ENCODE assay signal across 9 cellular contexts in the genomic region with DNA sequence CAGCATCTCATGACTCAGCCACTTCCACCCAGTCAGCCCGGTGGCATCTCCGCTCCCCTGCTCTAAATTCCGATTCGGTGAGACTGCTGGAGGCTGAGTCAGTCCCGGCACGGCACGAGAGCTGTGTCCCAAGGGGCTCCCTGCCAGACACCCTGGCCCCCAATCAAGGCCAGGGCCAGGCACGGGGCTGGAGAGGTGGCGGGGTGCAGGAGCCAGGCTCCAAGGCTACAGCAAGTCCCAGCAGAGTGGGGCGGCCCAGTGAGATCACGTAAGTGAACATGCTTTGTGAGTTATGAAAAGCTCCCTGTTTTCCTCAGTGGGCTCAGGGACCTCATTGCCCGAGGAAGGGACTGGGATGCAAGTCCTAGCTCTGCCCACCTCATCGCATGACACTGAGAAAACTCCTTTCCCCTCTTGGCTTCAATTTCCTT. TPM values are rescaled to one million over a fixed set of nuclear protein-coding genes. Genes with fewer than 3 reads are reported as not detected.
DNase-seq lines count a peak whose midpoint lies in the region; ATAC-seq and TF ChIP-seq lines count a peak whose summit lies in the region.
"Had no signal": no experiment of that assay in that cellular context is flagged by ENCODE, and none has a peak within 500 bp of the region (broad histone marks: within the 10 kb centered on the region; RNA-seq: fewer than 3 reads in every experiment).

No MANE protein-coding gene starts in this region.

- H3K9me3 Mint-ChIP-seq in activated naive CD8-positive, alpha-beta T cell treated with anti-CD3 and anti-CD28 coated beads for 36 hours = no peaks in the 10 kb centered on the region

- peaks cover 24% of the 10 kb centered on the region for H3F3A ChIP-seq in SK-N-SH (replicated peaks; ENCODE audit: insufficient read depth)

- H2AFZ ChIP-seq in SK-N-SH (ENCODE audit: low read depth) = no peak overlapping the region

- TF ChIP-seq CTCF in SK-N-SH (IDR thresholded peaks at IDR 0.05) = no peak

- CTCF ChIA-PET in SK-N-SH (lab: Yijun Ruan, JAX) = interaction anchor here (1.3 to 3.3 kb wide), 3 partner anchors 27 to 50 kb away, joined by 3 to 24 read pairs (median 7); partner anchors contain the start of gene FIBP

- TF ChIP-seq RAD21 in SK-N-SH (IDR thresholded peaks at IDR 0.05; ENCODE audit: low read length) = no peak

- H3K27ac Mint-ChIP-seq in activated naive CD8-positive, alpha-beta T cell treated with anti-CD3 and anti-CD28 coated beads for 36 hours = no peak overlapping the region

- ATAC-seq in sciatic nerve = peak; percentile 34

- peaks cover 0 to 4% of the 10 kb centered on the region in 2 experiments for H3K36me3 ChIP-seq in SK-N-SH (replicated peaks in 1 of 2; ENCODE audit: control insufficient read depth in 1 of 2, insufficient read depth in 2 of 2, low read length in 1 of 2)

- H4K20me1 ChIP-seq in SK-N-SH (ENCODE audit: insufficient read depth) = 0 out of 2 replicates have a peak, but pooled peaks cover 3% of the 10 kb centered on the region

- WGBS in SK-N-SH (ENCODE audit: low lambda C conversion rate) = 0% methylated on average over 3 of the region's 13 CpGs

- intact Hi-C loops in sciatic nerve (cut with DNase I) = no loop called here

- peak overlapping the region; percentile 99; the same call in 1 of the 2 replicates for H3K9ac ChIP-seq in SK-N-SH

- no peaks in the 10 kb centered on the region for H3K27me3 Mint-ChIP-seq in activated naive CD8-positive, alpha-beta T cell treated with anti-CD3 and anti-CD28 coated beads for 36 hours

- peaks cover 34 to 66% of the 10 kb centered on the region in 2 experiments; a peak in 3 of 4 replicates for H3K4me1 ChIP-seq in SK-N-SH (ENCODE audit: control insufficient read depth in 1 of 2, insufficient read depth in 2 of 2, low read depth in 1 of 2, low read length in 1 of 2)

- peaks cover 24% of the 10 kb centered on the region for H3K4me1 Mint-ChIP-seq in activated naive CD8-positive, alpha-beta T cell treated with anti-CD3 and anti-CD28 coated beads for 36 hours

- H3K36me3 Mint-ChIP-seq in activated naive CD8-positive, alpha-beta T cell treated with anti-CD3 and anti-CD28 coated beads for 36 hours = no peaks in the 10 kb centered on the region

- TF ChIP-seq EP300 in SK-N-SH (IDR thresholded peaks at IDR 0.05; ENCODE audit: borderline replicate concordance in 1 of 2, low read depth in 1 of 2, low read length in 1 of 2) = peak in 1 of 2 experiments; percentile 98; a peak in 2 of 4 replicates

- peak overlapping the region; percentile 96 for H3K4me2 ChIP-seq in SK-N-SH

- POLR2A ChIA-PET in SK-N-SH (lab: Yijun Ruan, JAX) = no interaction called here

- H3K9me2 ChIP-seq in SK-N-SH = no peaks in the 10 kb centered on the region

- DNase-seq in G401 (ENCODE audit: low spot score) = peak; percentile 65
- no peak for DNase-seq in SK-N-SH
- peak; percentile 70 for DNase-seq in glomerular endothelial cell (ENCODE audit: extremely low read depth, low read depth, low spot score)
- DNase-seq in sciatic nerve (ENCODE audit: low spot score) = peak; percentile 80
- no peak for DNase-seq in activated naive CD8-positive, alpha-beta T cell treated with anti-CD3 and anti-CD28 coated beads for 36 hours
- DNase-seq in central memory CD4-positive, alpha-beta T cell = no peak
- no peak for DNase-seq in T-helper 9 cell
- DNase-seq in NCI-H2107 treated with DMSO at 0.1 percent for 48 hours (lab: John Stamatoyannopoulos, UW; ENCODE audit: unreplicated experiment) = no peak

- in situ Hi-C loops in G401 (cut with HindIII; ENCODE audit: low sequenced_read_pairs) = no loop called here

- H3K79me2 ChIP-seq in SK-N-SH (ENCODE audit: insufficient read depth) = peaks cover 72% of the 10 kb centered on the region

- H3K9me3 ChIP-seq in SK-N-SH = no peaks in the 10 kb centered on the region

- peak overlapping the region in 1 of 2 experiments; percentile 28; a peak in 2 of 4 replicates for H3K4me3 ChIP-seq in SK-N-SH (ENCODE audit: low read depth in 2 of 2, low read length in 1 of 2)

- H3K27me3 ChIP-seq in SK-N-SH (ENCODE audit: insufficient read depth) = no peaks in the 10 kb centered on the region

- H3K4me3 Mint-ChIP-seq in activated naive CD8-positive, alpha-beta T cell treated with anti-CD3 and anti-CD28 coated beads for 36 hours = no peak overlapping the region

- H3K27ac ChIP-seq in SK-N-SH (ENCODE audit: low read depth in 2 of 2, low read length in 1 of 2) = peak overlapping the region; percentile 84 to 97; a peak in 3 of 4 replicates
- H3K27ac ChIP-seq: HL-60 had no signal

TF ChIP-seq in SK-N-SH, 30 proteins besides CTCF, POLR2A, EP300 and RAD21 (continues in another document):
- peak; percentile 82; the same call in 1 of the 2 replicates for TF ChIP-seq POLR2AphosphoS5 (IDR thresholded peaks at IDR 0.05; ENCODE audit: low read depth, low read length)
- TF ChIP-seq GATA2 (CRISPR knock-in tag; IDR thresholded peaks at IDR 0.05) = no peak
- TF ChIP-seq TAF1 (IDR thresholded peaks at IDR 0.05; ENCODE audit: borderline replicate concordance, low read depth, low read length) = peak; percentile 64; the same call in 1 of the 2 replicates
- no peak for TF ChIP-seq RFX5 (IDR thresholded peaks at IDR 0.05; ENCODE audit: low read length)
- TF ChIP-seq SMC3 (IDR thresholded peaks at IDR 0.05; ENCODE audit: low read depth, low read length) = no peak
- TF ChIP-seq GABPA (IDR thresholded peaks at IDR 0.05; ENCODE audit: low read depth) = no peak; the same call in 1 of the 2 replicates
- peak; percentile 100 for TF ChIP-seq FOSL2 (IDR thresholded peaks at IDR 0.05; ENCODE audit: borderline replicate concordance, low read depth)
- no peak for TF ChIP-seq EZH2phosphoT487 (IDR thresholded peaks at IDR 0.05; ENCODE audit: borderline replicate concordance, low read depth)
- TF ChIP-seq RXRA (IDR thresholded peaks at IDR 0.05; ENCODE audit: borderline replicate concordance, low read depth) = peak; percentile 96
- peak; percentile 80 for TF ChIP-seq PBX3 (IDR thresholded peaks at IDR 0.05)
- TF ChIP-seq TEAD4 (IDR thresholded peaks at IDR 0.05; ENCODE audit: borderline replicate concordance, insufficient read depth) = peak; percentile 99
- no peak for TF ChIP-seq MXI1 (IDR thresholded peaks at IDR 0.05; ENCODE audit: low read depth, low read length)

RNA-seq across cellular contexts. Expression of gene C11orf68, which starts 3.0 kb away (rescaled TPM):
- 14.2 and 17.2 TPM in 2 replicates for total RNA-seq in G401 (2014; rRNA removed; shearing (Covaris generic))
- polyA plus RNA-seq in SK-N-SH (2012; rRNA removed) = 54.4 and 65.3 TPM in 2 replicates
- polyA plus RNA-seq in SK-N-SH (2012; cell fraction: cytosol; rRNA removed) = 23.7 and 37.0 TPM in 2 replicates
- 54.3 and 73.9 TPM in 2 replicates for polyA plus RNA-seq in SK-N-SH (2012; cell fraction: nucleus; rRNA removed)
- 19.6 and 30.0 TPM in 2 replicates for total RNA-seq in glomerular endothelial cell
- total RNA-seq in sciatic nerve = 42.0 TPM
- total RNA-seq in activated naive CD8-positive, alpha-beta T cell treated with anti-CD3 and anti-CD28 coated beads for 36 hours = 10 to 100 TPM; 16.8 to 16.9 TPM

RNA-seq across cellular contexts. Expression of gene DRAP1, which starts 3.4 kb away (rescaled TPM):
- 174 and 179 TPM in 2 replicates for total RNA-seq in G401 (2014; rRNA removed; shearing (Covaris generic))
- 309 and 464 TPM in 2 replicates for polyA plus RNA-seq in SK-N-SH (2012; rRNA removed)
- 339 and 481 TPM in 2 replicates for polyA plus RNA-seq in SK-N-SH (2012; cell fraction: cytosol; rRNA removed)
- 288 and 476 TPM in 2 replicates for polyA plus RNA-seq in SK-N-SH (2012; cell fraction: nucleus; rRNA removed)
- 144 and 185 TPM in 2 replicates for total RNA-seq in glomerular endothelial cell
- total RNA-seq in sciatic nerve = 69.8 TPM
- total RNA-seq in activated naive CD8-positive, alpha-beta T cell treated with anti-CD3 and anti-CD28 coated beads for 36 hours = 100 to 1,000 TPM; 108 to 109 TPM

RNA-seq across cellular contexts. Expression of gene FOSL1, which starts 15.6 kb away (rescaled TPM):
- total RNA-seq in G401 (2014; rRNA removed; shearing (Covaris generic)) = 23.6 and 30.8 TPM in 2 replicates
- 17.9 and 30.1 TPM in 2 replicates for polyA plus RNA-seq in SK-N-SH (2012; rRNA removed)
- 18.1 and 21.6 TPM in 2 replicates for polyA plus RNA-seq in SK-N-SH (2012; cell fraction: cytosol; rRNA removed)
- polyA plus RNA-seq in SK-N-SH (2012; cell fraction: nucleus; rRNA removed) = 28.3 and 39.9 TPM in 2 replicates
- 71.4 and 97.8 TPM in 2 replicates for total RNA-seq in glomerular endothelial cell
- total RNA-seq in sciatic nerve = 5.6 TPM
- 10 to 100 TPM; 15.8 to 16.0 TPM for total RNA-seq in activated naive CD8-positive, alpha-beta T cell treated with anti-CD3 and anti-CD28 coated beads for 36 hours

RNA-seq across cellular contexts. Expression of gene CCDC85B, which starts 25.4 kb away (rescaled TPM):
- total RNA-seq in G401 (2014; rRNA removed; shearing (Covaris generic)) = 180 and 212 TPM in 2 replicates
- polyA plus RNA-seq in SK-N-SH (2012; rRNA removed) = 34.2 and 52.8 TPM in 2 replicates
- polyA plus RNA-seq in SK-N-SH (2012; cell fraction: cytosol; rRNA removed) = 31.2 and 38.6 TPM in 2 replicates
- 19.2 and 56.3 TPM in 2 replicates for polyA plus RNA-seq in SK-N-SH (2012; cell fraction: nucleus; rRNA removed)
- total RNA-seq in glomerular endothelial cell = 201 and 204 TPM in 2 replicates
- 31.0 TPM for total RNA-seq in sciatic nerve
- 10 to 100 TPM; 78.5 to 81.3 TPM for total RNA-seq in activated naive CD8-positive, alpha-beta T cell treated with anti-CD3 and anti-CD28 coated beads for 36 hours

RNA-seq across cellular contexts. Expression of gene FIBP, which starts 27.6 kb away (rescaled TPM):
- total RNA-seq in G401 (2014; rRNA removed; shearing (Covaris generic)) = 79.3 and 89.3 TPM in 2 replicates
- polyA plus RNA-seq in SK-N-SH (2012; rRNA removed) = 159 and 190 TPM in 2 replicates
- 120 and 135 TPM in 2 replicates for polyA plus RNA-seq in SK-N-SH (2012; cell fraction: cytosol; rRNA removed)
- 194 and 217 TPM in 2 replicates for polyA plus RNA-seq in SK-N-SH (2012; cell fraction: nucleus; rRNA removed)
- 131 and 158 TPM in 2 replicates for total RNA-seq in glomerular endothelial cell
- total RNA-seq in sciatic nerve = 37.2 TPM
- total RNA-seq in activated naive CD8-positive, alpha-beta T cell treated with anti-CD3 and anti-CD28 coated beads for 36 hours = 100 to 1,000 TPM; 113 to 114 TPM

Comparison
In these comparisons a context has a peak if more than half of its experiments do, and no peak if none do; other contexts are left out.
1. DNase-seq: peak in G401 (single experiment), glomerular endothelial cell (single experiment) and sciatic nerve (single experiment); none in SK-N-SH (single experiment), activated naive CD8-positive, alpha-beta T cell treated with anti-CD3 and anti-CD28 coated beads for 36 hours (single experiment), central memory CD4-positive, alpha-beta T cell (single experiment), T-helper 9 cell (single experiment) and NCI-H2107 treated with DMSO at 0.1 percent for 48 hours (single experiment).